Comparison of ENCODE assay signal across 30 cellular contexts in genomic region chr17:79280010-79280409, GRCh38.
"Had no signal": no experiment of that assay in that cellular context is flagged by ENCODE, and none has a peak within 500 bp of the region (broad histone marks: within the 10 kb centered on the region; RNA-seq: fewer than 3 reads in every experiment).

No MANE protein-coding gene starts in this region.

- DNase-seq: activated CD4-positive, alpha-beta memory T cell treated with anti-CD3 and anti-CD28 coated beads, Interleukin-2, amount 10 ng/mL, durations not matched to agents 7 days and 5 days; activated CD4-positive, alpha-beta T cell treated with anti-CD3 and anti-CD28 coated beads for 1 hour; activated CD4-positive, alpha-beta T cell treated with anti-CD3 and anti-CD28 coated beads for 48 hours; activated CD4-positive, CD25-positive, alpha-beta regulatory T cell; activated CD8-positive, alpha-beta memory T cell treated with anti-CD3 and anti-CD28 coated beads for 24 hours; activated CD8-positive, alpha-beta memory T cell treated with anti-CD3 and anti-CD28 coated beads, Interleukin-2, amount 10 ng/mL, durations not matched to agents 7 days and 5 days; activated CD8-positive, alpha-beta memory T cell treated with anti-CD3 and anti-CD28 coated beads, Interleukin-2, amount 50 U/mL, for 48 hours; activated effector memory CD4-positive, alpha-beta T cell treated with anti-CD3 and anti-CD28 coated beads, Interleukin-2, amount 50 U/mL, for 16 hours; activated naive CD4-positive, alpha-beta T cell; activated naive CD4-positive, alpha-beta T cell treated with anti-CD3 and anti-CD28 coated beads, Interleukin-2, amount 50 U/mL, for 16 hours; activated naive CD8-positive, alpha-beta T cell treated with anti-CD3 and anti-CD28 coated beads for 36 hours; activated T-cell treated with anti-CD3 and anti-CD28 coated beads, Interleukin-2, amount 50 U/mL, for 48 hours; amniotic stem cell; aorta; Kasumi-1; MG63; NCI-H1048; NCI-H1105 treated with DMSO at 0.1 percent for 48 hours; NCI-H1436; NCI-H1694; NCI-H2029; NCI-H345; NCI-H524 treated with DMSO at 0.1 percent for 48 hours; SHP77; SJCRH30 had no signal

- H3K27ac ChIP-seq: SJCRH30, SK-N-MC, VCaP had no signal

- H3K9me3 ChIP-seq: MG63, SJCRH30 had no signal

- FAIRE-seq: TTC549 had no signal

- H3K4me1 ChIP-seq: SJCRH30 had no signal

- H3K36me3 ChIP-seq: MG63, SJCRH30 had no signal

- H3K4me3 ChIP-seq: MG63, SJCRH30, SK-N-MC had no signal

- ATAC-seq: activated CD8-positive, alpha-beta memory T cell treated with anti-CD3 and anti-CD28 coated beads, Interleukin-2, amount 10 ng/mL, durations not matched to agents 7 days and 5 days; activated T-helper 17 cell treated with anti-CD3 and anti-CD28 coated beads, Interleukin-2, amount 50 U/mL, for 72 hours; Panc1 had no signal
